In genomic region chr15:71651750-71652186, GRCh38 we compare ENCODE assay signal across 8 cellular contexts.
DNase-seq lines count a peak whose midpoint lies in the region; ATAC-seq and TF ChIP-seq lines count a peak whose summit lies in the region.

No MANE protein-coding gene starts in this region.

- H3K27ac ChIP-seq in ascending aorta (no peak overlapping the region), iPS DF 6.9 (ENCODE audit: low read length) (no peak overlapping the region), tibial nerve (peak overlapping the region in 1 of 4 donors; percentile 42)

- DNase-seq in NCI-H2029 (lab: John Stamatoyannopoulos, UW) (peak; percentile 1), NCI-H2029 treated with DMSO at 0.1 percent for 48 hours (lab: John Stamatoyannopoulos, UW) (no peak), NCI-H2081 (lab: John Stamatoyannopoulos, UW) (peak; percentile 29 to 56), ascending aorta (ENCODE audit: low spot score in 2 of 2) (peak in 1 of 2 donors; percentile 71), iPS DF 6.9 (ENCODE audit: low read depth, low spot score) (peak; percentile 54), tibial nerve (ENCODE audit: low spot score in 2 of 2) (peak in 1 of 2 donors; percentile 55)

- TF ChIP-seq CTCF in ascending aorta (IDR thresholded peaks at IDR 0.05) (peak in 2 of 3 experiments; percentile 40 to 49), tibial nerve (IDR thresholded peaks at IDR 0.05) (peak in 4 of 5 experiments; percentile 7 to 44 (median 30))

- TF ChIP-seq POLR2A in tibial nerve (IDR thresholded peaks at IDR 0.05): no peak

- H3K4me3 ChIP-seq in ascending aorta (no peak overlapping the region), iPS DF 6.9 (ENCODE audit: low read length) (no peak overlapping the region), tibial nerve (no peak overlapping the region)

- H3K36me3 ChIP-seq in ascending aorta (no peaks in the 10 kb centered on the region), iPS DF 6.9 (ENCODE audit: control insufficient read depth, insufficient read depth, low read length) (no peaks in the 10 kb centered on the region), tibial nerve (no peaks in the 10 kb centered on the region)

- ATAC-seq in GM21381 (IDR thresholded peaks at IDR 0.05; ENCODE audit: unreplicated experiment) (no peak), HG02610 (IDR thresholded peaks at IDR 0.05; ENCODE audit: unreplicated experiment) (no peak)

- H3K4me1 ChIP-seq in ascending aorta (peaks cover 3 to 30% of the 10 kb centered on the region in 2 donors), iPS DF 6.9 (ENCODE audit: control insufficient read depth, insufficient read depth, low read length) (no peaks in the 10 kb centered on the region), tibial nerve (peaks cover 0 to 5% (median 0%) of the 10 kb centered on the region in 4 donors)

- WGBS in iPS DF 6.9 (ENCODE audit: insufficient coverage, insufficient read length): no CpG with 5 or more reads among the region's 5 CpGs
- 36 to 41% methylated on average over 5 of the region's 5 CpGs for WGBS in tibial nerve, 2 donors

- H3K9me3 ChIP-seq in ascending aorta (no peaks in the 10 kb centered on the region), iPS DF 6.9 (ENCODE audit: control insufficient read depth, insufficient read depth, low read length) (no peaks in the 10 kb centered on the region), tibial nerve (no peaks in the 10 kb centered on the region)

- H3K27me3 ChIP-seq in ascending aorta (no peaks in the 10 kb centered on the region), iPS DF 6.9 (ENCODE audit: control insufficient read depth, insufficient read depth, low read length) (no peaks in the 10 kb centered on the region), tibial nerve (no peaks in the 10 kb centered on the region)

- intact Hi-C loops in ascending aorta (cut with DNase I): loop anchor here (1.0 to 10.0 kb wide), 5 partner anchors 81 to 267 kb away; no protein-coding TSS in a partner anchor

- TF ChIP-seq EP300 in tibial nerve (IDR thresholded peaks at IDR 0.05): peak in 1 of 2 donors; percentile 34
